Comparison of ENCODE assay signal across 1 cellular context in the genomic region with DNA sequence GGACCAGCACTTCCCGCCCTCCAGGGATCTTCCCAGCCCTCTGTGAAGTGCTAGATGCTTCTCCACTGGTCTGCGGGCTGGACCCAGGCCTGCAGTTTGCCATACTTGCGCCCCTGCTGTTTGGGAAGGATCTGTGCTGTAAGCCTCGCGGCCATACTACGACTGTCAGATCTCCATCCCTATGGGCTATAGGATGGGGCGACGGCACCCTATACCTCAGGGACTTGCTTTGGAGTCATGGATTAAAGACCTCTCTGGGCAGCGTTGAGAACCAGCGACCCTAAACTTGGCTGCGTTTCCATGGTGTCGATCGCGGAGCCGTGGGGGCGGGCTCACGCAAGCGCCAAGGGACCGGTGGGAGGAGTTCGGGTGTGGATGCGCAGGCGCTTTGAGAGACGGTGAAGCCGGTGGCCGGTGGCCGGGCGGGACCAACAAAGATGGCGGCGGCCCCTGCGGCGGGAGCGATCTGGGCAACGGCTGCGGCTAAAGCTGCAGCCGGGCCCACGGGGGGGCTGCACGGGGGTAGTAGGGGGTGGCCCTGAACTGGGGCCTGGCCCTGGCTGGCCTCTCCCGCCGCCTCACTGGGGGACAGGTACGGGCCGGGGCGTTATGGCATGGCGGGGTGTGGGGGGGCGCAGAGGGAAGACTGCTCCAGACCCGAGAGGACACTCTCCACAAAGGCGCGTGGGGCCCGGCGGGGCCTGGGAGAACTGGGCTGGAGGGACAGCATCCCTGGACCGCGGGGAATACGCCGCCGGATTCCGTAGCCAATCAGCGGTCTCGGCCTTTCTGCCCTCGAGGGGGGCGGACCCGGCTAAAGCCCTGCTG.
TF ChIP-seq lines count a peak whose summit lies in the region.

A gene with protein sequence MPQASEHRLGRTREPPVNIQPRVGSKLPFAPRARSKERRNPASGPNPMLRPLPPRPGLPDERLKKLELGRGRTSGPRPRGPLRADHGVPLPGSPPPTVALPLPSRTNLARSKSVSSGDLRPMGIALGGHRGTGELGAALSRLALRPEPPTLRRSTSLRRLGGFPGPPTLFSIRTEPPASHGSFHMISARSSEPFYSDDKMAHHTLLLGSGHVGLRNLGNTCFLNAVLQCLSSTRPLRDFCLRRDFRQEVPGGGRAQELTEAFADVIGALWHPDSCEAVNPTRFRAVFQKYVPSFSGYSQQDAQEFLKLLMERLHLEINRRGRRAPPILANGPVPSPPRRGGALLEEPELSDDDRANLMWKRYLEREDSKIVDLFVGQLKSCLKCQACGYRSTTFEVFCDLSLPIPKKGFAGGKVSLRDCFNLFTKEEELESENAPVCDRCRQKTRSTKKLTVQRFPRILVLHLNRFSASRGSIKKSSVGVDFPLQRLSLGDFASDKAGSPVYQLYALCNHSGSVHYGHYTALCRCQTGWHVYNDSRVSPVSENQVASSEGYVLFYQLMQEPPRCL (plus strand): TSS at position 414 of the 828 bp plus-strand sequence. CDS start 1,141 bp downstream, outside the sequence.

TF ChIP-seq in K562, 482 proteins besides CTCF, POLR2A, EP300 and RAD21 (continued from another document and continues in another):
- TF ChIP-seq, protein P1, sequence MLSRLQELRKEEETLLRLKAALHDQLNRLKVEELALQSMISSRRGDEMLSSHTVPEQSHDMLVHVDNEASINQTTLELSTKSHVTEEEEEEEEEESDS (CRISPR knock-in tag; IDR thresholded peaks at IDR 0.05), result no peak
- TF ChIP-seq, protein P2, sequence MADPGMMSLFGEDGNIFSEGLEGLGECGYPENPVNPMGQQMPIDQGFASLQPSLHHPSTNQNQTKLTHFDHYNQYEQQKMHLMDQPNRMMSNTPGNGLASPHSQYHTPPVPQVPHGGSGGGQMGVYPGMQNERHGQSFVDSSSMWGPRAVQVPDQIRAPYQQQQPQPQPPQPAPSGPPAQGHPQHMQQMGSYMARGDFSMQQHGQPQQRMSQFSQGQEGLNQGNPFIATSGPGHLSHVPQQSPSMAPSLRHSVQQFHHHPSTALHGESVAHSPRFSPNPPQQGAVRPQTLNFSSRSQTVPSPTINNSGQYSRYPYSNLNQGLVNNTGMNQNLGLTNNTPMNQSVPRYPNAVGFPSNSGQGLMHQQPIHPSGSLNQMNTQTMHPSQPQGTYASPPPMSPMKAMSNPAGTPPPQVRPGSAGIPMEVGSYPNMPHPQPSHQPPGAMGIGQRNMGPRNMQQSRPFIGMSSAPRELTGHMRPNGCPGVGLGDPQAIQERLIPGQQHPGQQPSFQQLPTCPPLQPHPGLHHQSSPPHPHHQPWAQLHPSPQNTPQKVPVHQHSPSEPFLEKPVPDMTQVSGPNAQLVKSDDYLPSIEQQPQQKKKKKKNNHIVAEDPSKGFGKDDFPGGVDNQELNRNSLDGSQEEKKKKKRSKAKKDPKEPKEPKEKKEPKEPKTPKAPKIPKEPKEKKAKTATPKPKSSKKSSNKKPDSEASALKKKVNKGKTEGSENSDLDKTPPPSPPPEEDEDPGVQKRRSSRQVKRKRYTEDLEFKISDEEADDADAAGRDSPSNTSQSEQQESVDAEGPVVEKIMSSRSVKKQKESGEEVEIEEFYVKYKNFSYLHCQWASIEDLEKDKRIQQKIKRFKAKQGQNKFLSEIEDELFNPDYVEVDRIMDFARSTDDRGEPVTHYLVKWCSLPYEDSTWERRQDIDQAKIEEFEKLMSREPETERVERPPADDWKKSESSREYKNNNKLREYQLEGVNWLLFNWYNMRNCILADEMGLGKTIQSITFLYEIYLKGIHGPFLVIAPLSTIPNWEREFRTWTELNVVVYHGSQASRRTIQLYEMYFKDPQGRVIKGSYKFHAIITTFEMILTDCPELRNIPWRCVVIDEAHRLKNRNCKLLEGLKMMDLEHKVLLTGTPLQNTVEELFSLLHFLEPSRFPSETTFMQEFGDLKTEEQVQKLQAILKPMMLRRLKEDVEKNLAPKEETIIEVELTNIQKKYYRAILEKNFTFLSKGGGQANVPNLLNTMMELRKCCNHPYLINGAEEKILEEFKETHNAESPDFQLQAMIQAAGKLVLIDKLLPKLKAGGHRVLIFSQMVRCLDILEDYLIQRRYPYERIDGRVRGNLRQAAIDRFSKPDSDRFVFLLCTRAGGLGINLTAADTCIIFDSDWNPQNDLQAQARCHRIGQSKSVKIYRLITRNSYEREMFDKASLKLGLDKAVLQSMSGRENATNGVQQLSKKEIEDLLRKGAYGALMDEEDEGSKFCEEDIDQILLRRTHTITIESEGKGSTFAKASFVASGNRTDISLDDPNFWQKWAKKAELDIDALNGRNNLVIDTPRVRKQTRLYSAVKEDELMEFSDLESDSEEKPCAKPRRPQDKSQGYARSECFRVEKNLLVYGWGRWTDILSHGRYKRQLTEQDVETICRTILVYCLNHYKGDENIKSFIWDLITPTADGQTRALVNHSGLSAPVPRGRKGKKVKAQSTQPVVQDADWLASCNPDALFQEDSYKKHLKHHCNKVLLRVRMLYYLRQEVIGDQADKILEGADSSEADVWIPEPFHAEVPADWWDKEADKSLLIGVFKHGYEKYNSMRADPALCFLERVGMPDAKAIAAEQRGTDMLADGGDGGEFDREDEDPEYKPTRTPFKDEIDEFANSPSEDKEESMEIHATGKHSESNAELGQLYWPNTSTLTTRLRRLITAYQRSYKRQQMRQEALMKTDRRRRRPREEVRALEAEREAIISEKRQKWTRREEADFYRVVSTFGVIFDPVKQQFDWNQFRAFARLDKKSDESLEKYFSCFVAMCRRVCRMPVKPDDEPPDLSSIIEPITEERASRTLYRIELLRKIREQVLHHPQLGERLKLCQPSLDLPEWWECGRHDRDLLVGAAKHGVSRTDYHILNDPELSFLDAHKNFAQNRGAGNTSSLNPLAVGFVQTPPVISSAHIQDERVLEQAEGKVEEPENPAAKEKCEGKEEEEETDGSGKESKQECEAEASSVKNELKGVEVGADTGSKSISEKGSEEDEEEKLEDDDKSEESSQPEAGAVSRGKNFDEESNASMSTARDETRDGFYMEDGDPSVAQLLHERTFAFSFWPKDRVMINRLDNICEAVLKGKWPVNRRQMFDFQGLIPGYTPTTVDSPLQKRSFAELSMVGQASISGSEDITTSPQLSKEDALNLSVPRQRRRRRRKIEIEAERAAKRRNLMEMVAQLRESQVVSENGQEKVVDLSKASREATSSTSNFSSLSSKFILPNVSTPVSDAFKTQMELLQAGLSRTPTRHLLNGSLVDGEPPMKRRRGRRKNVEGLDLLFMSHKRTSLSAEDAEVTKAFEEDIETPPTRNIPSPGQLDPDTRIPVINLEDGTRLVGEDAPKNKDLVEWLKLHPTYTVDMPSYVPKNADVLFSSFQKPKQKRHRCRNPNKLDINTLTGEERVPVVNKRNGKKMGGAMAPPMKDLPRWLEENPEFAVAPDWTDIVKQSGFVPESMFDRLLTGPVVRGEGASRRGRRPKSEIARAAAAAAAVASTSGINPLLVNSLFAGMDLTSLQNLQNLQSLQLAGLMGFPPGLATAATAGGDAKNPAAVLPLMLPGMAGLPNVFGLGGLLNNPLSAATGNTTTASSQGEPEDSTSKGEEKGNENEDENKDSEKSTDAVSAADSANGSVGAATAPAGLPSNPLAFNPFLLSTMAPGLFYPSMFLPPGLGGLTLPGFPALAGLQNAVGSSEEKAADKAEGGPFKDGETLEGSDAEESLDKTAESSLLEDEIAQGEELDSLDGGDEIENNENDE (IDR thresholded peaks at IDR 0.05; ENCODE audit: low read depth, low read length), result no peak
- TF ChIP-seq GATA2 (CRISPR knock-in tag; IDR thresholded peaks at IDR 0.05), result no peak
- TF ChIP-seq, protein P3, sequence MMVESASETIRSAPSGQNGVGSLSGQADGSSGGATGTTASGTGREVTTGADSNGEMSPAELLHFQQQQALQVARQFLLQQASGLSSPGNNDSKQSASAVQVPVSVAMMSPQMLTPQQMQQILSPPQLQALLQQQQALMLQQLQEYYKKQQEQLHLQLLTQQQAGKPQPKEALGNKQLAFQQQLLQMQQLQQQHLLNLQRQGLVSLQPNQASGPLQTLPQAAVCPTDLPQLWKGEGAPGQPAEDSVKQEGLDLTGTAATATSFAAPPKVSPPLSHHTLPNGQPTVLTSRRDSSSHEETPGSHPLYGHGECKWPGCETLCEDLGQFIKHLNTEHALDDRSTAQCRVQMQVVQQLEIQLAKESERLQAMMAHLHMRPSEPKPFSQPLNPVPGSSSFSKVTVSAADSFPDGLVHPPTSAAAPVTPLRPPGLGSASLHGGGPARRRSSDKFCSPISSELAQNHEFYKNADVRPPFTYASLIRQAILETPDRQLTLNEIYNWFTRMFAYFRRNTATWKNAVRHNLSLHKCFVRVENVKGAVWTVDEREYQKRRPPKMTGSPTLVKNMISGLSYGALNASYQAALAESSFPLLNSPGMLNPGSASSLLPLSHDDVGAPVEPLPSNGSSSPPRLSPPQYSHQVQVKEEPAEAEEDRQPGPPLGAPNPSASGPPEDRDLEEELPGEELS (CRISPR knock-in tag; IDR thresholded peaks at IDR 0.05; ENCODE audit: borderline replicate concordance), result peak; percentile 51; the same call in 1 of the 2 replicates
- TF ChIP-seq ZSCAN29 (IDR thresholded peaks at IDR 0.05), result no peak
- peak in 1 of 2 experiments; percentile 51; a peak in 2 of 4 replicates for TF ChIP-seq SIN3A (IDR thresholded peaks at IDR 0.05; ENCODE audit: borderline replicate concordance in 2 of 2, control insufficient read depth in 1 of 2, low read depth in 2 of 2, low read length in 2 of 2)
- TF ChIP-seq CCNT2 (IDR thresholded peaks at IDR 0.05; ENCODE audit: borderline replicate concordance, extremely low read depth, insufficient read length, low read depth, low read length), result peak; percentile 82
- TF ChIP-seq PCBP1 (IDR thresholded peaks at IDR 0.05; ENCODE audit: low read depth, low read length, poor library complexity, severe bottlenecking), result no peak
- no peak for TF ChIP-seq ZNF785 (CRISPR knock-in tag; IDR thresholded peaks at IDR 0.05)
- TF ChIP-seq HMG20A (CRISPR knock-in tag; conservative IDR thresholded peaks at IDR 0.05), result no peak
- TF ChIP-seq ZNF778 (CRISPR knock-in tag; IDR thresholded peaks at IDR 0.05), result no peak
- no peak for TF ChIP-seq U2AF1 (optimal IDR thresholded peaks at IDR 0.05; ENCODE audit: low read depth, low read length)
- TF ChIP-seq, protein P4, sequence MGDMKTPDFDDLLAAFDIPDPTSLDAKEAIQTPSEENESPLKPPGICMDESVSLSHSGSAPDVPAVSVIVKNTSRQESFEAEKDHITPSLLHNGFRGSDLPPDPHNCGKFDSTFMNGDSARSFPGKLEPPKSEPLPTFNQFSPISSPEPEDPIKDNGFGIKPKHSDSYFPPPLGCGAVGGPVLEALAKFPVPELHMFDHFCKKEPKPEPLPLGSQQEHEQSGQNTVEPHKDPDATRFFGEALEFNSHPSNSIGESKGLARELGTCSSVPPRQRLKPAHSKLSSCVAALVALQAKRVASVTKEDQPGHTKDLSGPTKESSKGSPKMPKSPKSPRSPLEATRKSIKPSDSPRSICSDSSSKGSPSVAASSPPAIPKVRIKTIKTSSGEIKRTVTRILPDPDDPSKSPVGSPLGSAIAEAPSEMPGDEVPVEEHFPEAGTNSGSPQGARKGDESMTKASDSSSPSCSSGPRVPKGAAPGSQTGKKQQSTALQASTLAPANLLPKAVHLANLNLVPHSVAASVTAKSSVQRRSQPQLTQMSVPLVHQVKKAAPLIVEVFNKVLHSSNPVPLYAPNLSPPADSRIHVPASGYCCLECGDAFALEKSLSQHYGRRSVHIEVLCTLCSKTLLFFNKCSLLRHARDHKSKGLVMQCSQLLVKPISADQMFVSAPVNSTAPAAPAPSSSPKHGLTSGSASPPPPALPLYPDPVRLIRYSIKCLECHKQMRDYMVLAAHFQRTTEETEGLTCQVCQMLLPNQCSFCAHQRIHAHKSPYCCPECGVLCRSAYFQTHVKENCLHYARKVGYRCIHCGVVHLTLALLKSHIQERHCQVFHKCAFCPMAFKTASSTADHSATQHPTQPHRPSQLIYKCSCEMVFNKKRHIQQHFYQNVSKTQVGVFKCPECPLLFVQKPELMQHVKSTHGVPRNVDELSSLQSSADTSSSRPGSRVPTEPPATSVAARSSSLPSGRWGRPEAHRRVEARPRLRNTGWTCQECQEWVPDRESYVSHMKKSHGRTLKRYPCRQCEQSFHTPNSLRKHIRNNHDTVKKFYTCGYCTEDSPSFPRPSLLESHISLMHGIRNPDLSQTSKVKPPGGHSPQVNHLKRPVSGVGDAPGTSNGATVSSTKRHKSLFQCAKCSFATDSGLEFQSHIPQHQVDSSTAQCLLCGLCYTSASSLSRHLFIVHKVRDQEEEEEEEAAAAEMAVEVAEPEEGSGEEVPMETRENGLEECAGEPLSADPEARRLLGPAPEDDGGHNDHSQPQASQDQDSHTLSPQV (IDR thresholded peaks at IDR 0.05), result 0 out of 2 replicates have a peak, but pooled peaks have one; percentile 61
- TF ChIP-seq, protein P5, sequence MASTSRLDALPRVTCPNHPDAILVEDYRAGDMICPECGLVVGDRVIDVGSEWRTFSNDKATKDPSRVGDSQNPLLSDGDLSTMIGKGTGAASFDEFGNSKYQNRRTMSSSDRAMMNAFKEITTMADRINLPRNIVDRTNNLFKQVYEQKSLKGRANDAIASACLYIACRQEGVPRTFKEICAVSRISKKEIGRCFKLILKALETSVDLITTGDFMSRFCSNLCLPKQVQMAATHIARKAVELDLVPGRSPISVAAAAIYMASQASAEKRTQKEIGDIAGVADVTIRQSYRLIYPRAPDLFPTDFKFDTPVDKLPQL (IDR thresholded peaks at IDR 0.05; ENCODE audit: extremely low read depth, insufficient read length), result no peak
- TF ChIP-seq CBX5 (IDR thresholded peaks at IDR 0.05; ENCODE audit: borderline replicate concordance, low read depth), result no peak
- TF ChIP-seq RBM15 (IDR thresholded peaks at IDR 0.05; ENCODE audit: insufficient read depth, low read length), result no peak
- TF ChIP-seq, protein P6, sequence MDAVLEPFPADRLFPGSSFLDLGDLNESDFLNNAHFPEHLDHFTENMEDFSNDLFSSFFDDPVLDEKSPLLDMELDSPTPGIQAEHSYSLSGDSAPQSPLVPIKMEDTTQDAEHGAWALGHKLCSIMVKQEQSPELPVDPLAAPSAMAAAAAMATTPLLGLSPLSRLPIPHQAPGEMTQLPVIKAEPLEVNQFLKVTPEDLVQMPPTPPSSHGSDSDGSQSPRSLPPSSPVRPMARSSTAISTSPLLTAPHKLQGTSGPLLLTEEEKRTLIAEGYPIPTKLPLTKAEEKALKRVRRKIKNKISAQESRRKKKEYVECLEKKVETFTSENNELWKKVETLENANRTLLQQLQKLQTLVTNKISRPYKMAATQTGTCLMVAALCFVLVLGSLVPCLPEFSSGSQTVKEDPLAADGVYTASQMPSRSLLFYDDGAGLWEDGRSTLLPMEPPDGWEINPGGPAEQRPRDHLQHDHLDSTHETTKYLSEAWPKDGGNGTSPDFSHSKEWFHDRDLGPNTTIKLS (IDR thresholded peaks at IDR 0.05; ENCODE audit: borderline replicate concordance, low read depth), result 0 out of 2 replicates have a peak, but pooled peaks have one; percentile 29
- TF ChIP-seq, protein P7, sequence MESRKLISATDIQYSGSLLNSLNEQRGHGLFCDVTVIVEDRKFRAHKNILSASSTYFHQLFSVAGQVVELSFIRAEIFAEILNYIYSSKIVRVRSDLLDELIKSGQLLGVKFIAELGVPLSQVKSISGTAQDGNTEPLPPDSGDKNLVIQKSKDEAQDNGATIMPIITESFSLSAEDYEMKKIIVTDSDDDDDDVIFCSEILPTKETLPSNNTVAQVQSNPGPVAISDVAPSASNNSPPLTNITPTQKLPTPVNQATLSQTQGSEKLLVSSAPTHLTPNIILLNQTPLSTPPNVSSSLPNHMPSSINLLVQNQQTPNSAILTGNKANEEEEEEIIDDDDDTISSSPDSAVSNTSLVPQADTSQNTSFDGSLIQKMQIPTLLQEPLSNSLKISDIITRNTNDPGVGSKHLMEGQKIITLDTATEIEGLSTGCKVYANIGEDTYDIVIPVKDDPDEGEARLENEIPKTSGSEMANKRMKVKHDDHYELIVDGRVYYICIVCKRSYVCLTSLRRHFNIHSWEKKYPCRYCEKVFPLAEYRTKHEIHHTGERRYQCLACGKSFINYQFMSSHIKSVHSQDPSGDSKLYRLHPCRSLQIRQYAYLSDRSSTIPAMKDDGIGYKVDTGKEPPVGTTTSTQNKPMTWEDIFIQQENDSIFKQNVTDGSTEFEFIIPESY (CRISPR knock-in tag; IDR thresholded peaks at IDR 0.05), result peak; percentile 46; the same call in 1 of the 2 replicates
- no peak for TF ChIP-seq ZNF174 (CRISPR knock-in tag; IDR thresholded peaks at IDR 0.05)
- no peak for TF ChIP-seq KDM1A (IDR thresholded peaks at IDR 0.05)
- TF ChIP-seq LCOR (CRISPR knock-in tag; IDR thresholded peaks at IDR 0.05), result 0 out of 2 replicates have a peak, but pooled peaks have one; percentile 42
- peak; percentile 86 for TF ChIP-seq RBFOX2 (IDR thresholded peaks at IDR 0.05; ENCODE audit: low read depth, low read length)
- no peak for TF ChIP-seq CBX3 (IDR thresholded peaks at IDR 0.05; ENCODE audit: borderline replicate concordance in 1 of 2, low read length in 2 of 2)
